ENCODE assay signal across 16 cellular contexts in genomic region chr3:25397150-25397549, GRCh38. TPM values are rescaled to one million over a fixed set of nuclear protein-coding genes. Genes with fewer than 3 reads are reported as not detected.
"Had no signal": no experiment of that assay in that cellular context is flagged by ENCODE, and none has a peak within 500 bp of the region (broad histone marks: within the 10 kb centered on the region; RNA-seq: fewer than 3 reads in every experiment).

No MANE protein-coding gene starts in this region.

- ATAC-seq: activated CD4-positive, CD25-positive, alpha-beta regulatory T cell treated with anti-CD3 and anti-CD28 coated beads, Interleukin-2, amount 50 U/mL, for 24 hours; activated naive CD4-positive, alpha-beta T cell treated with anti-CD3 and anti-CD28 coated beads, Interleukin-2, amount 50 U/mL, for 72 hours; body of pancreas; naive thymus-derived CD4-positive, alpha-beta T cell had no signal

- H3K4me3 ChIP-seq: body of pancreas, lung, thyroid gland, vagina had no signal

- H3K36me3 ChIP-seq: thyroid gland, vagina had no signal

- H3K27ac Mint-ChIP-seq: activated naive CD4-positive, alpha-beta T cell treated with anti-CD3 and anti-CD28 coated beads, Interleukin-2, amount 50 U/mL, for 72 hours had no signal

- H3K4me3 Mint-ChIP-seq: central memory CD8-positive, alpha-beta T cell; naive thymus-derived CD4-positive, alpha-beta T cell had no signal

- H3K27me3 ChIP-seq: body of pancreas, thyroid gland, vagina had no signal

- H3K4me1 ChIP-seq: body of pancreas, vagina had no signal

- H3K27me3 Mint-ChIP-seq: central memory CD8-positive, alpha-beta T cell had no signal

- H3K9me3 ChIP-seq: body of pancreas, thyroid gland, vagina had no signal

- H3K4me1 Mint-ChIP-seq: central memory CD8-positive, alpha-beta T cell had no signal

- DNase-seq: amniotic stem cell; body of pancreas; cortex of kidney; effector CD8-positive, alpha-beta T cell; glutamatergic neuron; left colon; naive thymus-derived CD4-positive, alpha-beta T cell; stimulated activated CD4-positive, alpha-beta T cell treated with anti-CD3 and anti-CD28 coated beads, Interleukin-4, amount 100 ng/mL, for 1 hour; T-helper 2 cell had no signal

- H3K36me3 Mint-ChIP-seq: activated naive CD4-positive, alpha-beta T cell treated with anti-CD3 and anti-CD28 coated beads, Interleukin-2, amount 50 U/mL, for 72 hours; naive thymus-derived CD4-positive, alpha-beta T cell had no signal

- H3K27ac ChIP-seq: body of pancreas, vagina had no signal

RNA-seq across cellular contexts. Expression of gene RARB, which starts 30.9 kb away (rescaled TPM):
- total RNA-seq: activated naive CD4-positive, alpha-beta T cell treated with anti-CD3 and anti-CD28 coated beads, Interleukin-2, amount 50 U/mL, for 72 hours; mononuclear cell; naive thymus-derived CD4-positive, alpha-beta T cell had no signal
